ENCODE assay signal across 11 cellular contexts in genomic region chr12:11779286-11779685, GRCh38.
DNase-seq lines count a peak whose midpoint lies in the region; ATAC-seq and TF ChIP-seq lines count a peak whose summit lies in the region.
"Had no signal": no experiment of that assay in that cellular context is flagged by ENCODE, and none has a peak within 500 bp of the region (broad histone marks: within the 10 kb centered on the region; RNA-seq: fewer than 3 reads in every experiment).

No MANE protein-coding gene starts in this region.

- H3K27ac ChIP-seq in heart right ventricle (peak overlapping the region in 8 of 10 donors; percentile 27 to 70 (median 55)), stomach smooth muscle (ENCODE audit: low read length) (peak overlapping the region; percentile 56)

- H3K4me1 ChIP-seq in heart right ventricle: peaks cover 2 to 51% (median 31%) of the 10 kb centered on the region in 9 donors
- peaks cover 28% of the 10 kb centered on the region for H3K4me1 ChIP-seq in stomach smooth muscle (ENCODE audit: control insufficient read depth, insufficient read depth, low read length)

- intact Hi-C loops in heart right ventricle (cut with DNase I): no loop called here

- H3K36me3 ChIP-seq in heart right ventricle (peaks cover 0 to 5% (median 0%) of the 10 kb centered on the region in 9 donors), stomach smooth muscle (ENCODE audit: control insufficient read depth in 2 of 2, insufficient read depth in 2 of 2, low read length in 2 of 2) (no peaks in the 10 kb centered on the region)

- H3K4me3 Mint-ChIP-seq in activated T-cell treated with anti-CD3 and anti-CD28 coated beads, Interleukin-2, amount 50 U/mL, for 4 hours: no peak overlapping the region
- H3K4me3 Mint-ChIP-seq in activated naive CD8-positive, alpha-beta T cell treated with anti-CD3 and anti-CD28 coated beads, Interleukin-2, amount 50 U/mL, for 24 hours: no peak overlapping the region

- H3K4me3 ChIP-seq in heart right ventricle (no peak overlapping the region), stomach smooth muscle (ENCODE audit: low read length in 2 of 2) (peak overlapping the region in 1 of 2 donors; percentile 1)

- no peaks in the 10 kb centered on the region for H3K27me3 Mint-ChIP-seq in activated T-cell treated with anti-CD3 and anti-CD28 coated beads, Interleukin-2, amount 50 U/mL, for 4 hours (ENCODE audit: low read depth)
- no peaks in the 10 kb centered on the region for H3K27me3 Mint-ChIP-seq in activated naive CD8-positive, alpha-beta T cell treated with anti-CD3 and anti-CD28 coated beads, Interleukin-2, amount 50 U/mL, for 24 hours

- peaks cover 59% of the 10 kb centered on the region for H3K4me1 Mint-ChIP-seq in activated T-cell treated with anti-CD3 and anti-CD28 coated beads, Interleukin-2, amount 50 U/mL, for 4 hours (ENCODE audit: low read depth)
- peaks cover 54% of the 10 kb centered on the region for H3K4me1 Mint-ChIP-seq in activated naive CD8-positive, alpha-beta T cell treated with anti-CD3 and anti-CD28 coated beads, Interleukin-2, amount 50 U/mL, for 24 hours

- ATAC-seq in activated T-cell treated with anti-CD3 and anti-CD28 coated beads, Interleukin-2, amount 50 U/mL, for 4 hours: peak; percentile 32 to 42
- ATAC-seq in activated naive CD8-positive, alpha-beta T cell treated with anti-CD3 and anti-CD28 coated beads, Interleukin-2, amount 50 U/mL, for 24 hours: no peak
- ATAC-seq in heart right ventricle: peak in 7 of 8 donors; percentile 59 to 83 (median 74)
- ATAC-seq in GM18870 (IDR thresholded peaks at IDR 0.05; ENCODE audit: unreplicated experiment): no peak

- no peaks in the 10 kb centered on the region for H3K9me3 ChIP-seq in heart right ventricle
- H3K9me3 ChIP-seq in stomach smooth muscle (ENCODE audit: control insufficient read depth in 2 of 2, low read length in 2 of 2): no peaks in the 10 kb centered on the region

- no peak for DNase-seq in activated T-cell treated with anti-CD3 and anti-CD28 coated beads, Interleukin-2, amount 50 U/mL, for 4 hours
- DNase-seq in activated T-cell treated with anti-CD3 and anti-CD28 coated beads, Interleukin-2, amount 50 U/mL, for 1 hour: no peak
- no peak for DNase-seq in activated naive CD8-positive, alpha-beta T cell treated with anti-CD3 and anti-CD28 coated beads, Interleukin-2, amount 50 U/mL, for 24 hours
- DNase-seq in heart right ventricle: no peak
- DNase-seq in activated effector memory CD4-positive, alpha-beta T cell treated with anti-CD3 and anti-CD28 coated beads, Interleukin-2, amount 50 U/mL, for 16 hours: no peak
- no peak for DNase-seq in DMS153 (lab: John Stamatoyannopoulos, UW)
- DNase-seq: AML-193; effector memory CD4-positive, alpha-beta T cell; NCI-H2029 had no signal

- TF ChIP-seq CTCF in heart right ventricle (IDR thresholded peaks at IDR 0.05): no peak

- 8 to 21% methylated on average over 3 of the region's 3 CpGs for WGBS in heart right ventricle, 2 donors

- peak overlapping the region; percentile 44 for H3K27ac Mint-ChIP-seq in activated naive CD8-positive, alpha-beta T cell treated with anti-CD3 and anti-CD28 coated beads, Interleukin-2, amount 50 U/mL, for 24 hours

- peak overlapping the region in 1 of 2 donors; percentile 4 for H3K9ac ChIP-seq in stomach smooth muscle (ENCODE audit: low read length in 2 of 2)

- peaks cover 26% of the 10 kb centered on the region for H3K36me3 Mint-ChIP-seq in activated T-cell treated with anti-CD3 and anti-CD28 coated beads, Interleukin-2, amount 50 U/mL, for 4 hours (ENCODE audit: insufficient read depth)
- H3K36me3 Mint-ChIP-seq in activated naive CD8-positive, alpha-beta T cell treated with anti-CD3 and anti-CD28 coated beads, Interleukin-2, amount 50 U/mL, for 24 hours (ENCODE audit: low read depth): peaks cover 15% of the 10 kb centered on the region

- H3K27me3 ChIP-seq in heart right ventricle (no peaks in the 10 kb centered on the region), stomach smooth muscle (ENCODE audit: control insufficient read depth in 1 of 2, insufficient read depth in 2 of 2, low read length in 2 of 2) (no peaks in the 10 kb centered on the region)

- H3K9me3 Mint-ChIP-seq in activated T-cell treated with anti-CD3 and anti-CD28 coated beads, Interleukin-2, amount 50 U/mL, for 4 hours: no peaks in the 10 kb centered on the region
- H3K9me3 Mint-ChIP-seq in activated naive CD8-positive, alpha-beta T cell treated with anti-CD3 and anti-CD28 coated beads, Interleukin-2, amount 50 U/mL, for 24 hours: no peaks in the 10 kb centered on the region

Comparison
In these comparisons a context has a peak if more than half of its experiments do, and no peak if none do; other contexts are left out.
1. ATAC-seq: peak in activated T-cell treated with anti-CD3 and anti-CD28 coated beads, Interleukin-2, amount 50 U/mL, for 4 hours (2 of 2) and heart right ventricle (7 of 8); none in activated naive CD8-positive, alpha-beta T cell treated with anti-CD3 and anti-CD28 coated beads, Interleukin-2, amount 50 U/mL, for 24 hours (single experiment) and GM18870 (single experiment).